Comparison of ENCODE assay signal across 11 cellular contexts in genomic region chr11:75523811-75524401, GRCh38. TPM values are rescaled to one million over a fixed set of nuclear protein-coding genes. Genes with fewer than 3 reads are reported as not detected.
DNase-seq lines count a peak whose midpoint lies in the region; ATAC-seq and TF ChIP-seq lines count a peak whose summit lies in the region.
"Had no signal": no experiment of that assay in that cellular context is flagged by ENCODE, and none has a peak within 500 bp of the region (broad histone marks: within the 10 kb centered on the region; RNA-seq: fewer than 3 reads in every experiment).

No MANE protein-coding gene starts in this region.

- peaks cover 31% of the 10 kb centered on the region for H3K4me1 Mint-ChIP-seq in activated naive CD4-positive, alpha-beta T cell treated with anti-CD3 and anti-CD28 coated beads, Interleukin-2, amount 10 ng/mL, durations not matched to agents 7 days and 5 days
- peaks cover 17% of the 10 kb centered on the region for H3K4me1 Mint-ChIP-seq in activated T-helper 1 cell treated with anti-CD3 and anti-CD28 coated beads, Interleukin-12 subunit alpha, Interleukin-12 subunit beta, Interleukin-2, Interleukin-4 antibody, amounts not matched to agents 30 ng/mL and 10 ng/mL and 1 ng/mL, durations not matched to agents 14 hours and 24 hours and 36 hours (ENCODE audit: low read depth)
- H3K4me1 Mint-ChIP-seq in mesothelial cell of epicardium, result peaks cover 17% of the 10 kb centered on the region

- no peaks in the 10 kb centered on the region for H3K9me3 Mint-ChIP-seq in activated naive CD4-positive, alpha-beta T cell treated with anti-CD3 and anti-CD28 coated beads, Interleukin-2, amount 10 ng/mL, durations not matched to agents 7 days and 5 days
- H3K9me3 Mint-ChIP-seq in activated T-helper 1 cell treated with anti-CD3 and anti-CD28 coated beads, Interleukin-12 subunit alpha, Interleukin-12 subunit beta, Interleukin-2, Interleukin-4 antibody, amounts not matched to agents 30 ng/mL and 10 ng/mL and 1 ng/mL, durations not matched to agents 14 hours and 24 hours and 36 hours, result no peaks in the 10 kb centered on the region
- H3K9me3 Mint-ChIP-seq in mesothelial cell of epicardium, result no peaks in the 10 kb centered on the region

- H3K4me3 ChIP-seq in tibial artery (peak overlapping the region in 1 of 2 donors; percentile 61), heart right ventricle (peak overlapping the region in 3 of 10 donors; percentile 70 to 98 (median 72))

- intact Hi-C loops in activated T-helper 1 cell treated with anti-CD3 and anti-CD28 coated beads, Interleukin-12 subunit alpha, Interleukin-12 subunit beta, Interleukin-2, Interleukin-4 antibody, amounts not matched to agents 30 ng/mL and 10 ng/mL and 1 ng/mL, durations not matched to agents 14 hours and 24 hours and 36 hours (cut with micrococcal nuclease), result loop anchor here (2.0 kb wide), 2 partner anchors 31 to 49 kb away; no protein-coding TSS in a partner anchor
- intact Hi-C loops in tibial artery (cut with DNase I; ENCODE audit: low total_unique reads), result loop anchor here (10.0 kb wide), 1 partner anchor 239 kb away; no protein-coding TSS in a partner anchor
- intact Hi-C loops in heart right ventricle (cut with DNase I), result loop anchor here in 1 of 10 donors (10.0 kb wide), 1 partner anchor 239 kb away; no protein-coding TSS in a partner anchor

- TF ChIP-seq CTCF in mesothelial cell of epicardium (IDR thresholded peaks at IDR 0.05; ENCODE audit: unreplicated experiment), result no peak
- no peak for TF ChIP-seq CTCF in tibial artery (IDR thresholded peaks at IDR 0.05)
- TF ChIP-seq CTCF in heart right ventricle (IDR thresholded peaks at IDR 0.05), result no peak

- H3K36me3 ChIP-seq in tibial artery (no peaks in the 10 kb centered on the region), heart right ventricle (no peaks in the 10 kb centered on the region)

- CTCF ChIA-PET in activated naive CD4-positive, alpha-beta T cell treated with anti-CD3 and anti-CD28 coated beads, Interleukin-2, amount 10 ng/mL, durations not matched to agents 7 days and 5 days (lab: Charles Lee), result interaction anchor here (1.4 to 3.8 kb wide), 4 partner anchors 9 to 79 kb away, joined by 4 to 13 read pairs (median 6); no protein-coding TSS in a partner anchor

- H3K9me3 ChIP-seq in tibial artery (no peaks in the 10 kb centered on the region), heart right ventricle (no peaks in the 10 kb centered on the region)

- H3K36me3 Mint-ChIP-seq in activated naive CD4-positive, alpha-beta T cell treated with anti-CD3 and anti-CD28 coated beads, Interleukin-2, amount 10 ng/mL, durations not matched to agents 7 days and 5 days, result peaks cover 4% of the 10 kb centered on the region
- no peaks in the 10 kb centered on the region for H3K36me3 Mint-ChIP-seq in activated T-helper 1 cell treated with anti-CD3 and anti-CD28 coated beads, Interleukin-12 subunit alpha, Interleukin-12 subunit beta, Interleukin-2, Interleukin-4 antibody, amounts not matched to agents 30 ng/mL and 10 ng/mL and 1 ng/mL, durations not matched to agents 14 hours and 24 hours and 36 hours (ENCODE audit: low read depth)
- H3K36me3 Mint-ChIP-seq in mesothelial cell of epicardium, result no peaks in the 10 kb centered on the region

- no peak overlapping the region for H3K27ac Mint-ChIP-seq in activated naive CD4-positive, alpha-beta T cell treated with anti-CD3 and anti-CD28 coated beads, Interleukin-2, amount 10 ng/mL, durations not matched to agents 7 days and 5 days
- no peak overlapping the region for H3K27ac Mint-ChIP-seq in activated T-helper 1 cell treated with anti-CD3 and anti-CD28 coated beads, Interleukin-12 subunit alpha, Interleukin-12 subunit beta, Interleukin-2, Interleukin-4 antibody, amounts not matched to agents 30 ng/mL and 10 ng/mL and 1 ng/mL, durations not matched to agents 14 hours and 24 hours and 36 hours
- H3K27ac Mint-ChIP-seq in mesothelial cell of epicardium, result no peak overlapping the region

- DNase-seq in activated naive CD4-positive, alpha-beta T cell treated with anti-CD3 and anti-CD28 coated beads, Interleukin-2, amount 10 ng/mL, durations not matched to agents 7 days and 5 days, result no peak
- no peak for DNase-seq in activated naive CD4-positive, alpha-beta T cell (lab: John Stamatoyannopoulos, UW)
- no peak for DNase-seq in activated T-helper 1 cell treated with anti-CD3 and anti-CD28 coated beads, Interleukin-12 subunit alpha, Interleukin-12 subunit beta, Interleukin-2, Interleukin-4 antibody, amounts not matched to agents 30 ng/mL and 10 ng/mL and 1 ng/mL, durations not matched to agents 14 hours and 24 hours and 36 hours (ENCODE audit: low spot score)
- DNase-seq in mesothelial cell of epicardium (ENCODE audit: low spot score in 2 of 2, unreplicated experiment in 2 of 2) (no peak), tibial artery (no peak), heart right ventricle (no peak), NCI-H1436 (lab: John Stamatoyannopoulos, UW) (no peak), SHP77 treated with DMSO at 0.1 percent for 48 hours (lab: John Stamatoyannopoulos, UW) (no peak)
- DNase-seq: activated gamma-delta T cell treated with Interleukin-2 at 50 U/mL for 16 hours; NCI-H1417 treated with DMSO at 0.1 percent for 48 hours; stimulated activated CD4-positive, alpha-beta T cell treated with anti-CD3 and anti-CD28 coated beads, Interleukin-4, amount 100 ng/mL, for 4 hours had no signal

- peak overlapping the region; percentile 39 for H3K27ac ChIP-seq in tibial artery
- no peak overlapping the region for H3K27ac ChIP-seq in heart right ventricle

- WGBS in heart right ventricle, 2 donors, result 75% methylated on average over 6 of the region's 6 CpGs

- H3K27me3 ChIP-seq in tibial artery (no peaks in the 10 kb centered on the region), heart right ventricle (peaks cover 0 to 22% (median 0%) of the 10 kb centered on the region in 7 donors)

- peaks cover 64% of the 10 kb centered on the region for H3K27me3 Mint-ChIP-seq in activated naive CD4-positive, alpha-beta T cell treated with anti-CD3 and anti-CD28 coated beads, Interleukin-2, amount 10 ng/mL, durations not matched to agents 7 days and 5 days
- H3K27me3 Mint-ChIP-seq in activated T-helper 1 cell treated with anti-CD3 and anti-CD28 coated beads, Interleukin-12 subunit alpha, Interleukin-12 subunit beta, Interleukin-2, Interleukin-4 antibody, amounts not matched to agents 30 ng/mL and 10 ng/mL and 1 ng/mL, durations not matched to agents 14 hours and 24 hours and 36 hours (ENCODE audit: insufficient read depth), result peaks cover 22% of the 10 kb centered on the region
- peaks cover 40% of the 10 kb centered on the region for H3K27me3 Mint-ChIP-seq in mesothelial cell of epicardium (ENCODE audit: low read depth)

- H3K4me3 Mint-ChIP-seq in activated naive CD4-positive, alpha-beta T cell treated with anti-CD3 and anti-CD28 coated beads, Interleukin-2, amount 10 ng/mL, durations not matched to agents 7 days and 5 days, result peak overlapping the region; percentile 86
- H3K4me3 Mint-ChIP-seq in activated T-helper 1 cell treated with anti-CD3 and anti-CD28 coated beads, Interleukin-12 subunit alpha, Interleukin-12 subunit beta, Interleukin-2, Interleukin-4 antibody, amounts not matched to agents 30 ng/mL and 10 ng/mL and 1 ng/mL, durations not matched to agents 14 hours and 24 hours and 36 hours, result peak overlapping the region; percentile 82
- H3K4me3 Mint-ChIP-seq in mesothelial cell of epicardium, result peak overlapping the region; percentile 65

- H3K4me1 ChIP-seq in tibial artery (peaks cover 0 to 42% (median 34%) of the 10 kb centered on the region in 4 donors), heart right ventricle (peaks cover 3 to 43% (median 23%) of the 10 kb centered on the region in 9 donors)

- ATAC-seq in heart right ventricle, result no peak

RNA-seq across cellular contexts. Expression of gene GDPD5, which starts 1.8 kb away (rescaled TPM):
- total RNA-seq in activated T-helper 1 cell treated with anti-CD3 and anti-CD28 coated beads, Interleukin-12 subunit alpha, Interleukin-12 subunit beta, Interleukin-2, Interleukin-4 antibody, amounts not matched to agents 30 ng/mL and 10 ng/mL and 1 ng/mL, durations not matched to agents 14 hours and 24 hours and 36 hours, result 9.7 and 13.5 TPM in 2 replicates
- 8.0 to 8.2 TPM (median 8.1 TPM) in 3 replicates for total RNA-seq in mesothelial cell of epicardium
- 1 to 10 TPM; 3.3 to 8.0 (median 4.1) TPM for total RNA-seq in heart right ventricle
- 10 to 100 TPM in 1 of 2 donors, 1 to 10 TPM in 1; 3.6 to 10.3 TPM for polyA plus RNA-seq in heart right ventricle

RNA-seq across cellular contexts. Expression of gene SERPINH1, which starts 38.1 kb away (rescaled TPM):
- total RNA-seq in activated T-helper 1 cell treated with anti-CD3 and anti-CD28 coated beads, Interleukin-12 subunit alpha, Interleukin-12 subunit beta, Interleukin-2, Interleukin-4 antibody, amounts not matched to agents 30 ng/mL and 10 ng/mL and 1 ng/mL, durations not matched to agents 14 hours and 24 hours and 36 hours, result 24.1 and 25.3 TPM in 2 replicates
- total RNA-seq in mesothelial cell of epicardium (360 to 375 TPM (median 373 TPM) in 3 replicates), heart right ventricle (100 to 1,000 TPM in 1 of 10 donors, 10 to 100 TPM in 9; 31.8 to 130 (median 53.2) TPM)
- polyA plus RNA-seq in heart right ventricle, result 100 to 1,000 TPM in 1 of 2 donors, 10 to 100 TPM in 1; 43.4 to 218 TPM

Comparison
In these comparisons a context has a peak if more than half of its experiments do, and no peak if none do; other contexts are left out.
1. H3K27ac ChIP-seq: peak in tibial artery (2 of 2); none in heart right ventricle (0 of 10).
2. Peak in every context shown above with its lines, with median percentiles within 50 percentile points of each other: H3K4me3 Mint-ChIP-seq.